8 cellular contexts compared by ENCODE assay signal in genomic region chr10:22030421-22030820, GRCh38.
"Had no signal": no experiment of that assay in that cellular context is flagged by ENCODE, and none has a peak within 500 bp of the region (broad histone marks: within the 10 kb centered on the region; RNA-seq: fewer than 3 reads in every experiment).

No MANE protein-coding gene starts in this region.

- DNase-seq: GDM1, GF-D8 had no signal

- FAIRE-seq: G401.6, GM12878, GM12891, GM12892, GM18507, GM19239 had no signal

- ATAC-seq: GM12878 had no signal

- H3K4me3 ChIP-seq: GM12878 had no signal
